Comparison of ENCODE assay signal across 12 cellular contexts in genomic region chr2:241008711-241009121, GRCh38. TPM values are rescaled to one million over a fixed set of nuclear protein-coding genes. Genes with fewer than 3 reads are reported as not detected.
A peak's percentile ranks its signal among the peaks of the same experiment; 100 is the strongest.
DNase-seq lines count a peak whose midpoint lies in the region; ATAC-seq and TF ChIP-seq lines count a peak whose summit lies in the region.
"Had no signal": no experiment of that assay in that cellular context is flagged by ENCODE, and none has a peak within 500 bp of the region (broad histone marks: within the 10 kb centered on the region; RNA-seq: fewer than 3 reads in every experiment).

No MANE protein-coding gene starts in this region.

- no peaks in the 10 kb centered on the region for H3K36me3 ChIP-seq in endodermal cell (ENCODE audit: control insufficient read depth, insufficient read depth, low read length)
- H3K36me3 ChIP-seq: brain microvascular endothelial cell had no signal

- H3K4me1 Mint-ChIP-seq in activated CD4-positive, alpha-beta T cell treated with anti-CD3 and anti-CD28 coated beads, Interleukin-2, amount 10 ng/mL, durations not matched to agents 7 days and 5 days = peaks cover 24% of the 10 kb centered on the region
- peaks cover 27% of the 10 kb centered on the region for H3K4me1 Mint-ChIP-seq in activated CD4-positive, alpha-beta memory T cell treated with anti-CD3 and anti-CD28 coated beads, Interleukin-2, amount 10 ng/mL, durations not matched to agents 7 days and 5 days
- H3K4me1 Mint-ChIP-seq in endodermal cell = peaks cover 10% of the 10 kb centered on the region
- peaks cover 9 to 19% of the 10 kb centered on the region in 2 donors for H3K4me1 Mint-ChIP-seq in stimulated activated naive B cell treated with anti-CD40 and anti-IgM and Interleukin-4, amounts not matched to agents 10 μg/mL and 1 μg/mL and 100 μg/mL, for 72 hours

- H3K36me3 Mint-ChIP-seq in activated CD4-positive, alpha-beta T cell treated with anti-CD3 and anti-CD28 coated beads, Interleukin-2, amount 10 ng/mL, durations not matched to agents 7 days and 5 days (ENCODE audit: low read depth) = peaks cover 3% of the 10 kb centered on the region
- peaks cover 4% of the 10 kb centered on the region for H3K36me3 Mint-ChIP-seq in activated CD4-positive, alpha-beta memory T cell treated with anti-CD3 and anti-CD28 coated beads, Interleukin-2, amount 10 ng/mL, durations not matched to agents 7 days and 5 days (ENCODE audit: low read depth)
- H3K36me3 Mint-ChIP-seq in endodermal cell (ENCODE audit: low read depth) = no peaks in the 10 kb centered on the region
- H3K36me3 Mint-ChIP-seq in stimulated activated naive B cell treated with anti-CD40 and anti-IgM and Interleukin-4, amounts not matched to agents 10 μg/mL and 1 μg/mL and 100 μg/mL, for 72 hours = peaks cover 4 to 5% of the 10 kb centered on the region in 2 donors

- H3K27me3 ChIP-seq in endodermal cell (ENCODE audit: control insufficient read depth, insufficient read depth, low read length, poor library complexity, severe bottlenecking) = no peaks in the 10 kb centered on the region
- H3K27me3 ChIP-seq: brain microvascular endothelial cell had no signal

- H3K4me3 ChIP-seq in endodermal cell (ENCODE audit: low read length) = no peak overlapping the region
- H3K4me3 ChIP-seq: K562 had no signal

- peaks cover 11% of the 10 kb centered on the region for H3K27me3 Mint-ChIP-seq in activated CD4-positive, alpha-beta T cell treated with anti-CD3 and anti-CD28 coated beads, Interleukin-2, amount 10 ng/mL, durations not matched to agents 7 days and 5 days
- H3K27me3 Mint-ChIP-seq in activated CD4-positive, alpha-beta memory T cell treated with anti-CD3 and anti-CD28 coated beads, Interleukin-2, amount 10 ng/mL, durations not matched to agents 7 days and 5 days = peaks cover 23% of the 10 kb centered on the region
- H3K27me3 Mint-ChIP-seq in endodermal cell (ENCODE audit: insufficient read depth) = peaks cover 4% of the 10 kb centered on the region
- peaks cover 20 to 43% of the 10 kb centered on the region in 2 donors for H3K27me3 Mint-ChIP-seq in stimulated activated naive B cell treated with anti-CD40 and anti-IgM and Interleukin-4, amounts not matched to agents 10 μg/mL and 1 μg/mL and 100 μg/mL, for 72 hours

- peaks cover 8% of the 10 kb centered on the region for H3K4me1 ChIP-seq in endodermal cell (ENCODE audit: control insufficient read depth, insufficient read depth, low read length)

- H3K9me3 ChIP-seq in endodermal cell (ENCODE audit: control insufficient read depth, low read length) = peaks cover 21% of the 10 kb centered on the region

- no peak for ATAC-seq in stimulated activated naive B cell treated with anti-CD40 and anti-IgM and Interleukin-4, amounts not matched to agents 10 μg/mL and 1 μg/mL and 100 μg/mL, for 72 hours (replicated peaks)
- no peak for ATAC-seq in HG03354 (IDR thresholded peaks at IDR 0.05; ENCODE audit: poor library complexity, severe bottlenecking, unreplicated experiment)
- ATAC-seq: K562 had no signal

- H3K9me3 Mint-ChIP-seq in activated CD4-positive, alpha-beta T cell treated with anti-CD3 and anti-CD28 coated beads, Interleukin-2, amount 10 ng/mL, durations not matched to agents 7 days and 5 days = peaks cover 17% of the 10 kb centered on the region
- peaks cover 12% of the 10 kb centered on the region for H3K9me3 Mint-ChIP-seq in activated CD4-positive, alpha-beta memory T cell treated with anti-CD3 and anti-CD28 coated beads, Interleukin-2, amount 10 ng/mL, durations not matched to agents 7 days and 5 days
- H3K9me3 Mint-ChIP-seq in endodermal cell = peaks cover 27% of the 10 kb centered on the region
- peaks cover 12 to 14% of the 10 kb centered on the region in 2 donors for H3K9me3 Mint-ChIP-seq in stimulated activated naive B cell treated with anti-CD40 and anti-IgM and Interleukin-4, amounts not matched to agents 10 μg/mL and 1 μg/mL and 100 μg/mL, for 72 hours

- peak overlapping the region; percentile 91 for H3K27ac Mint-ChIP-seq in activated CD4-positive, alpha-beta T cell treated with anti-CD3 and anti-CD28 coated beads, Interleukin-2, amount 10 ng/mL, durations not matched to agents 7 days and 5 days
- peak overlapping the region; percentile 61 for H3K27ac Mint-ChIP-seq in activated CD4-positive, alpha-beta memory T cell treated with anti-CD3 and anti-CD28 coated beads, Interleukin-2, amount 10 ng/mL, durations not matched to agents 7 days and 5 days
- no peak overlapping the region for H3K27ac Mint-ChIP-seq in endodermal cell
- peak overlapping the region; percentile 37 for H3K27ac Mint-ChIP-seq in stimulated activated naive B cell treated with anti-CD40 and anti-IgM and Interleukin-4, amounts not matched to agents 10 μg/mL and 1 μg/mL and 100 μg/mL, for 72 hours

- peak; percentile 3 for DNase-seq in activated CD4-positive, alpha-beta T cell treated with anti-CD3 and anti-CD28 coated beads, Interleukin-2, amount 10 ng/mL, durations not matched to agents 7 days and 5 days
- DNase-seq in activated CD4-positive, alpha-beta T cell treated with anti-CD3 and anti-CD28 coated beads, Interleukin-2, amount 50 U/mL, for 4 hours = no peak
- DNase-seq in activated CD4-positive, alpha-beta memory T cell treated with anti-CD3 and anti-CD28 coated beads, Interleukin-2, amount 10 ng/mL, durations not matched to agents 7 days and 5 days = peak; percentile 14
- DNase-seq in endodermal cell = peak; percentile 52
- DNase-seq in stimulated activated naive B cell treated with anti-CD40 and anti-IgM and Interleukin-4, amounts not matched to agents 10 μg/mL and 1 μg/mL and 100 μg/mL, for 72 hours = no peak
- DNase-seq in middle frontal gyrus (ENCODE audit: extremely low spot score, low spot score) = no peak
- no peak for DNase-seq in stimulated activated CD4-positive, alpha-beta T cell treated with anti-CD3 and anti-CD28 coated beads, Interleukin-4, amount 100 ng/mL, for 24 hours
- DNase-seq: brain microvascular endothelial cell, NCI-H1436, NCI-H510A had no signal

- H3K27ac ChIP-seq in endodermal cell (ENCODE audit: low read depth, low read length) = no peak overlapping the region
- H3K27ac ChIP-seq: brain microvascular endothelial cell had no signal

- CTCF ChIA-PET in activated CD4-positive, alpha-beta T cell treated with anti-CD3 and anti-CD28 coated beads, Interleukin-2, amount 10 ng/mL, durations not matched to agents 7 days and 5 days (lab: Charles Lee) = no interaction called here
- CTCF ChIA-PET in activated CD4-positive, alpha-beta memory T cell treated with anti-CD3 and anti-CD28 coated beads, Interleukin-2, amount 10 ng/mL, durations not matched to agents 7 days and 5 days (lab: Charles Lee) = no interaction called here

- H3K9ac ChIP-seq in endodermal cell (ENCODE audit: extremely low read depth, low read length, poor library complexity, severe bottlenecking) = no peak overlapping the region

- no peak overlapping the region for H3K4me3 Mint-ChIP-seq in activated CD4-positive, alpha-beta T cell treated with anti-CD3 and anti-CD28 coated beads, Interleukin-2, amount 10 ng/mL, durations not matched to agents 7 days and 5 days
- H3K4me3 Mint-ChIP-seq in activated CD4-positive, alpha-beta memory T cell treated with anti-CD3 and anti-CD28 coated beads, Interleukin-2, amount 10 ng/mL, durations not matched to agents 7 days and 5 days = no peak overlapping the region
- H3K4me3 Mint-ChIP-seq in endodermal cell = no peak overlapping the region
- H3K4me3 Mint-ChIP-seq in stimulated activated naive B cell treated with anti-CD40 and anti-IgM and Interleukin-4, amounts not matched to agents 10 μg/mL and 1 μg/mL and 100 μg/mL, for 72 hours = no peak overlapping the region

- WGBS in endodermal cell (ENCODE audit: insufficient coverage in 1 of 2, insufficient read length in 1 of 2), 2 experiments = 89 to 100% methylated on average over 5 to 7 of the region's 7 CpGs

- no peak for TF ChIP-seq CTCF in endodermal cell (conservative IDR thresholded peaks at IDR 0.05)

- POLR2A ChIA-PET in activated CD4-positive, alpha-beta T cell treated with anti-CD3 and anti-CD28 coated beads, Interleukin-2, amount 10 ng/mL, durations not matched to agents 7 days and 5 days (lab: Charles Lee) = no interaction called here
- POLR2A ChIA-PET in activated CD4-positive, alpha-beta memory T cell treated with anti-CD3 and anti-CD28 coated beads, Interleukin-2, amount 10 ng/mL, durations not matched to agents 7 days and 5 days (lab: Charles Lee) = no interaction called here

RNA-seq across cellular contexts. Expression of gene SNED1, which starts 10.3 kb away (rescaled TPM):
- total RNA-seq in activated CD4-positive, alpha-beta T cell treated with anti-CD3 and anti-CD28 coated beads, Interleukin-2, amount 10 ng/mL, durations not matched to agents 7 days and 5 days = 1 to 10 TPM; 6.1 to 8.6 TPM
- 10 to 100 TPM; 32.6 to 34.3 TPM for total RNA-seq in activated CD4-positive, alpha-beta memory T cell treated with anti-CD3 and anti-CD28 coated beads, Interleukin-2, amount 10 ng/mL, durations not matched to agents 7 days and 5 days
- total RNA-seq in endodermal cell = 1 to 10 TPM in 1 of 2 donors, under 1 TPM in 1; 0.66 to 4.5 TPM
- polyA plus RNA-seq in endodermal cell (2013, experiment 1 of 2) = 0.96 TPM
- 0.25 TPM for polyA plus RNA-seq in endodermal cell (2013, experiment 2 of 2)

Comparison
In these comparisons a context has a peak if more than half of its experiments do, and no peak if none do; other contexts are left out.
1. DNase-seq: peak in activated CD4-positive, alpha-beta T cell treated with anti-CD3 and anti-CD28 coated beads, Interleukin-2, amount 10 ng/mL, durations not matched to agents 7 days and 5 days (single experiment), activated CD4-positive, alpha-beta memory T cell treated with anti-CD3 and anti-CD28 coated beads, Interleukin-2, amount 10 ng/mL, durations not matched to agents 7 days and 5 days (single experiment) and endodermal cell (single experiment); none in activated CD4-positive, alpha-beta T cell treated with anti-CD3 and anti-CD28 coated beads, Interleukin-2, amount 50 U/mL, for 4 hours (0 of 2), stimulated activated naive B cell treated with anti-CD40 and anti-IgM and Interleukin-4, amounts not matched to agents 10 μg/mL and 1 μg/mL and 100 μg/mL, for 72 hours (single experiment), middle frontal gyrus (single experiment) and stimulated activated CD4-positive, alpha-beta T cell treated with anti-CD3 and anti-CD28 coated beads, Interleukin-4, amount 100 ng/mL, for 24 hours (single experiment).